12 cellular contexts compared by ENCODE assay signal in genomic region chr2:148812306-148812705, GRCh38.
A peak's percentile ranks its signal among the peaks of the same experiment; 100 is the strongest.
DNase-seq lines count a peak whose midpoint lies in the region; ATAC-seq and TF ChIP-seq lines count a peak whose summit lies in the region.
"Had no signal": no experiment of that assay in that cellular context is flagged by ENCODE, and none has a peak within 500 bp of the region (broad histone marks: within the 10 kb centered on the region; RNA-seq: fewer than 3 reads in every experiment).

No MANE protein-coding gene starts in this region.

- no peaks in the 10 kb centered on the region for H3K9me3 Mint-ChIP-seq in activated T-cell treated with anti-CD3 and anti-CD28 coated beads, Interleukin-2, amount 50 U/mL, for 4 hours
- no peaks in the 10 kb centered on the region for H3K9me3 Mint-ChIP-seq in activated CD4-positive, alpha-beta memory T cell treated with anti-CD3 and anti-CD28 coated beads, Interleukin-2, amount 10 ng/mL, durations not matched to agents 7 days and 5 days

- TF ChIP-seq CTCF in RWPE1 (conservative IDR thresholded peaks at IDR 0.05; ENCODE audit: low read depth) = no peak
- no peak for TF ChIP-seq CTCF in fibroblast of the aortic adventitia (IDR thresholded peaks at IDR 0.05; ENCODE audit: insufficient read depth, low read length)
- TF ChIP-seq CTCF in ascending aorta (IDR thresholded peaks at IDR 0.05) = no peak

- H3K4me1 Mint-ChIP-seq in activated T-cell treated with anti-CD3 and anti-CD28 coated beads, Interleukin-2, amount 50 U/mL, for 4 hours (ENCODE audit: low read depth) = peaks cover 17% of the 10 kb centered on the region
- peaks cover 32% of the 10 kb centered on the region for H3K4me1 Mint-ChIP-seq in activated CD4-positive, alpha-beta memory T cell treated with anti-CD3 and anti-CD28 coated beads, Interleukin-2, amount 10 ng/mL, durations not matched to agents 7 days and 5 days

- H3K36me3 ChIP-seq in ascending aorta = no peaks in the 10 kb centered on the region
- H3K36me3 ChIP-seq: SJSA1 had no signal

- H3K4me3 ChIP-seq in fibroblast of the aortic adventitia (ENCODE audit: low read depth, low read length) (no peak overlapping the region), ascending aorta (no peak overlapping the region)
- H3K4me3 ChIP-seq: SJSA1 had no signal

- peak overlapping the region; percentile 74 for H3K27ac ChIP-seq in RWPE1
- H3K27ac ChIP-seq in ascending aorta = no peak overlapping the region
- H3K27ac ChIP-seq: SJSA1 had no signal

- POLR2A ChIA-PET in RWPE1 (lab: Yijun Ruan, JAX; ENCODE audit: low non-redundant PET) = no interaction called here
- POLR2A ChIA-PET in activated CD4-positive, alpha-beta memory T cell treated with anti-CD3 and anti-CD28 coated beads, Interleukin-2, amount 10 ng/mL, durations not matched to agents 7 days and 5 days (lab: Charles Lee) = no interaction called here

- DNase-seq in GM04504 (ENCODE audit: low read depth) (peak; percentile 2), RWPE1 (ENCODE audit: low spot score) (peak; percentile 13), fibroblast of the aortic adventitia (ENCODE audit: low read depth) (peak; percentile 54), pulmonary artery endothelial cell (ENCODE audit: low read depth, low spot score) (peak; percentile 7), NCI-H510A treated with DMSO at 0.1 percent for 48 hours (lab: John Stamatoyannopoulos, UW) (no peak), ascending aorta (ENCODE audit: low spot score in 2 of 2) (no peak)
- no peak for DNase-seq in activated T-cell treated with anti-CD3 and anti-CD28 coated beads, Interleukin-2, amount 50 U/mL, for 4 hours
- no peak for DNase-seq in activated CD4-positive, alpha-beta memory T cell treated with anti-CD3 and anti-CD28 coated beads, Interleukin-2, amount 10 ng/mL, durations not matched to agents 7 days and 5 days
- DNase-seq: activated CD8-positive, alpha-beta memory T cell treated with anti-CD3 and anti-CD28 coated beads for 24 hours; NCI-H187 had no signal

- no peaks in the 10 kb centered on the region for H3K36me3 Mint-ChIP-seq in activated T-cell treated with anti-CD3 and anti-CD28 coated beads, Interleukin-2, amount 50 U/mL, for 4 hours (ENCODE audit: insufficient read depth)
- H3K36me3 Mint-ChIP-seq in activated CD4-positive, alpha-beta memory T cell treated with anti-CD3 and anti-CD28 coated beads, Interleukin-2, amount 10 ng/mL, durations not matched to agents 7 days and 5 days (ENCODE audit: low read depth) = no peaks in the 10 kb centered on the region

- no peaks in the 10 kb centered on the region for H3K27me3 ChIP-seq in ascending aorta
- H3K27me3 ChIP-seq: SJSA1 had no signal

- CTCF ChIA-PET in RWPE1 (lab: Yijun Ruan, JAX) = interaction anchor here (1.4 kb wide), 1 partner anchor 11 kb away, joined by 4 read pairs; no protein-coding TSS in a partner anchor
- CTCF ChIA-PET in activated CD4-positive, alpha-beta memory T cell treated with anti-CD3 and anti-CD28 coated beads, Interleukin-2, amount 10 ng/mL, durations not matched to agents 7 days and 5 days (lab: Charles Lee) = no interaction called here

- no peak overlapping the region for H3K27ac Mint-ChIP-seq in activated CD4-positive, alpha-beta memory T cell treated with anti-CD3 and anti-CD28 coated beads, Interleukin-2, amount 10 ng/mL, durations not matched to agents 7 days and 5 days
- H3K27ac Mint-ChIP-seq: progenitor cell of endocrine pancreas had no signal

- no peaks in the 10 kb centered on the region for H3K4me1 ChIP-seq in ascending aorta

- intact Hi-C loops in ascending aorta (cut with DNase I) = no loop called here

- peaks cover 7% of the 10 kb centered on the region for H3K27me3 Mint-ChIP-seq in activated T-cell treated with anti-CD3 and anti-CD28 coated beads, Interleukin-2, amount 50 U/mL, for 4 hours (ENCODE audit: low read depth)
- peaks cover 18% of the 10 kb centered on the region for H3K27me3 Mint-ChIP-seq in activated CD4-positive, alpha-beta memory T cell treated with anti-CD3 and anti-CD28 coated beads, Interleukin-2, amount 10 ng/mL, durations not matched to agents 7 days and 5 days

- ATAC-seq in activated T-cell treated with anti-CD3 and anti-CD28 coated beads, Interleukin-2, amount 50 U/mL, for 4 hours = no peak

- no peak overlapping the region for H3K4me3 Mint-ChIP-seq in activated T-cell treated with anti-CD3 and anti-CD28 coated beads, Interleukin-2, amount 50 U/mL, for 4 hours
- no peak overlapping the region for H3K4me3 Mint-ChIP-seq in activated CD4-positive, alpha-beta memory T cell treated with anti-CD3 and anti-CD28 coated beads, Interleukin-2, amount 10 ng/mL, durations not matched to agents 7 days and 5 days

- H3K9me3 ChIP-seq in ascending aorta = no peaks in the 10 kb centered on the region
- H3K9me3 ChIP-seq: SJSA1 had no signal

Comparison
In these comparisons a context has a peak if more than half of its experiments do, and no peak if none do; other contexts are left out.
1. DNase-seq: peak in GM04504 (single experiment), RWPE1 (single experiment), fibroblast of the aortic adventitia (single experiment) and pulmonary artery endothelial cell (single experiment); none in activated T-cell treated with anti-CD3 and anti-CD28 coated beads, Interleukin-2, amount 50 U/mL, for 4 hours (single experiment), NCI-H510A treated with DMSO at 0.1 percent for 48 hours (single experiment), activated CD4-positive, alpha-beta memory T cell treated with anti-CD3 and anti-CD28 coated beads, Interleukin-2, amount 10 ng/mL, durations not matched to agents 7 days and 5 days (single experiment) and ascending aorta (0 of 2).